8 cellular contexts compared by ENCODE assay signal in genomic region chr11:119320593-119321524, GRCh38. TPM values are rescaled to one million over a fixed set of nuclear protein-coding genes. Genes with fewer than 3 reads are reported as not detected.
DNase-seq lines count a peak whose midpoint lies in the region; ATAC-seq and TF ChIP-seq lines count a peak whose summit lies in the region.

No MANE protein-coding gene starts in this region.

- H3K4me1 Mint-ChIP-seq in Caco-2 (ENCODE audit: low read depth, unreplicated experiment): no peaks in the 10 kb centered on the region
- peaks cover 22% of the 10 kb centered on the region for H3K4me1 Mint-ChIP-seq in activated T-helper 17 cell treated with anti-CD3 and anti-CD28 coated beads, Interleukin-2, amount 50 U/mL, for 72 hours
- H3K4me1 Mint-ChIP-seq in nephron progenitor cell: peaks cover 61% of the 10 kb centered on the region

- CTCF ChIA-PET in Caco-2 (lab: Charles Lee): interaction anchor here (0.6 to 4.1 kb wide), 7 partner anchors 18 to 253 kb away, joined by 3 to 51 read pairs (median 7); partner anchors contain the start of genes CBL, USP2 and VPS11

- H3K27me3 ChIP-seq in Caco-2 (replicated peaks; ENCODE audit: control insufficient read depth, insufficient read depth, low read length): no peaks in the 10 kb centered on the region; the same call in 1 of the 2 replicates

- peak overlapping the region; percentile 25 for H3K27ac Mint-ChIP-seq in Caco-2 (ENCODE audit: unreplicated experiment)
- peak overlapping the region; percentile 88 for H3K27ac Mint-ChIP-seq in activated T-helper 17 cell treated with anti-CD3 and anti-CD28 coated beads, Interleukin-2, amount 50 U/mL, for 72 hours
- no peak overlapping the region for H3K27ac Mint-ChIP-seq in nephron progenitor cell

- POLR2A ChIA-PET in Caco-2 (lab: Charles Lee): no interaction called here

- H3K36me3 ChIP-seq in Caco-2 (ENCODE audit: control insufficient read depth, insufficient read depth, low read length): no peaks in the 10 kb centered on the region

- H3K4me3 ChIP-seq in Caco-2 (ENCODE audit: low read depth, low read length) (peak overlapping the region; percentile 39), fibroblast of villous mesenchyme (ENCODE audit: low read depth, low read length) (peak overlapping the region; percentile 51)

- no peaks in the 10 kb centered on the region for H3K27me3 Mint-ChIP-seq in Caco-2 (ENCODE audit: insufficient read depth, unreplicated experiment)
- no peaks in the 10 kb centered on the region for H3K27me3 Mint-ChIP-seq in activated T-helper 17 cell treated with anti-CD3 and anti-CD28 coated beads, Interleukin-2, amount 50 U/mL, for 72 hours
- H3K27me3 Mint-ChIP-seq in nephron progenitor cell (ENCODE audit: low read depth, poor library complexity): peaks cover 12% of the 10 kb centered on the region

- H3K36me3 Mint-ChIP-seq in Caco-2 (ENCODE audit: insufficient read depth, unreplicated experiment): peaks cover 5% of the 10 kb centered on the region
- H3K36me3 Mint-ChIP-seq in activated T-helper 17 cell treated with anti-CD3 and anti-CD28 coated beads, Interleukin-2, amount 50 U/mL, for 72 hours (ENCODE audit: low read depth): no peaks in the 10 kb centered on the region
- no peaks in the 10 kb centered on the region for H3K36me3 Mint-ChIP-seq in nephron progenitor cell (ENCODE audit: low read depth)

- intact Hi-C loops in Caco-2 (cut with micrococcal nuclease; ENCODE audit: unreplicated experiment): loop anchor here (1.0 to 2.0 kb wide), 5 partner anchors 13 to 154 kb away; partner anchors contain the start of genes RNF26 and USP2

- peak overlapping the region; percentile 74 for H3K4me3 Mint-ChIP-seq in Caco-2 (ENCODE audit: unreplicated experiment)
- peak overlapping the region; percentile 85 for H3K4me3 Mint-ChIP-seq in activated T-helper 17 cell treated with anti-CD3 and anti-CD28 coated beads, Interleukin-2, amount 50 U/mL, for 72 hours
- peak overlapping the region; percentile 73 for H3K4me3 Mint-ChIP-seq in nephron progenitor cell

- peak in 1 of 2 experiments; percentile 15 for TF ChIP-seq CTCF in Caco-2 (IDR thresholded peaks at IDR 0.05; ENCODE audit: insufficient read depth in 1 of 2, low read depth in 1 of 2, low read length in 1 of 2, severe bottlenecking in 1 of 2, unreplicated experiment in 1 of 2)
- TF ChIP-seq CTCF in GM20000 (IDR thresholded peaks at IDR 0.05; ENCODE audit: extremely low read depth, missing control alignments): no peak
- TF ChIP-seq CTCF in fibroblast of villous mesenchyme (IDR thresholded peaks at IDR 0.05; ENCODE audit: insufficient read depth, low read depth, low read length): no peak
- TF ChIP-seq CTCF in nephron progenitor cell (IDR thresholded peaks at IDR 0.05): no peak

- H3K4me1 ChIP-seq in Caco-2: peaks cover 27% of the 10 kb centered on the region

- H3K9me3 Mint-ChIP-seq in Caco-2 (ENCODE audit: unreplicated experiment) (no peaks in the 10 kb centered on the region), nephron progenitor cell (no peaks in the 10 kb centered on the region)
- H3K9me3 Mint-ChIP-seq in activated T-helper 17 cell treated with anti-CD3 and anti-CD28 coated beads, Interleukin-2, amount 50 U/mL, for 72 hours: no peaks in the 10 kb centered on the region

- BruUV-seq in Caco-2 (replicated peaks; lab: Mats Ljungman, UMichigan): no TSS peak

- ATAC-seq in activated T-helper 17 cell treated with anti-CD3 and anti-CD28 coated beads, Interleukin-2, amount 50 U/mL, for 72 hours (replicated peaks): peak; percentile 70

- DNase-seq in Caco-2 (peak; percentile 42 to 50), GM20000 (ENCODE audit: low spot score) (peak; percentile 88), KG1 (lab: John Stamatoyannopoulos, UW) (peak; percentile 66), fibroblast of villous mesenchyme (ENCODE audit: low read depth) (peak; percentile 76), nephron progenitor cell (peak; percentile 74), NCI-H1105 treated with DMSO at 0.1 percent for 48 hours (lab: John Stamatoyannopoulos, UW) (no peak), H4 (ENCODE audit: low spot score) (no peak)

- no peaks in the 10 kb centered on the region for H3K9me3 ChIP-seq in Caco-2

RNA-seq across cellular contexts. Expression of gene MCAM, which starts 3.9 kb away (rescaled TPM):
- total RNA-seq in Caco-2 (2022) (8.3 and 9.8 TPM in 2 replicates), fibroblast of villous mesenchyme (77.3 and 86.4 TPM in 2 replicates)
- total RNA-seq in activated T-helper 17 cell treated with anti-CD3 and anti-CD28 coated beads, Interleukin-2, amount 50 U/mL, for 72 hours: 10 to 100 TPM in 1 of 2 donors, 1 to 10 TPM in 1; 8.2 to 31.1 TPM
- total RNA-seq in H4 (2014; rRNA removed; shearing (Covaris generic)): 66.0 and 88.8 TPM in 2 replicates

RNA-seq across cellular contexts. Expression of gene RNF26, which starts 13.5 kb away (rescaled TPM):
- 85.8 and 92.7 TPM in 2 replicates for total RNA-seq in Caco-2 (2022)
- 10 to 100 TPM; 23.7 to 32.6 TPM for total RNA-seq in activated T-helper 17 cell treated with anti-CD3 and anti-CD28 coated beads, Interleukin-2, amount 50 U/mL, for 72 hours
- total RNA-seq in fibroblast of villous mesenchyme: 5.2 and 5.8 TPM in 2 replicates
- 4.1 and 6.8 TPM in 2 replicates for total RNA-seq in H4 (2014; rRNA removed; shearing (Covaris generic))

RNA-seq across cellular contexts. Expression of gene C1QTNF5, which starts 19.8 kb away (rescaled TPM):
- total RNA-seq in Caco-2 (2022) (0.56 and 1.2 TPM in 2 replicates), fibroblast of villous mesenchyme (6.5 and 13.5 TPM in 2 replicates)
- total RNA-seq in activated T-helper 17 cell treated with anti-CD3 and anti-CD28 coated beads, Interleukin-2, amount 50 U/mL, for 72 hours: not detected
- total RNA-seq in H4 (2014; rRNA removed; shearing (Covaris generic)): not detected in 2 replicates

RNA-seq across cellular contexts. Expression of gene MFRP, which starts 25.6 kb away (rescaled TPM):
- total RNA-seq in Caco-2 (2022): not detected in 2 replicates
- total RNA-seq in activated T-helper 17 cell treated with anti-CD3 and anti-CD28 coated beads, Interleukin-2, amount 50 U/mL, for 72 hours: not detected
- under 0.01 TPM in 1 of 2 replicates, not detected in the other for total RNA-seq in fibroblast of villous mesenchyme
- total RNA-seq in H4 (2014; rRNA removed; shearing (Covaris generic)): not detected in 2 replicates

Comparison
In these comparisons a context has a peak if more than half of its experiments do, and no peak if none do; other contexts are left out.
1. DNase-seq: peak in Caco-2 (2 of 2), GM20000 (single experiment), KG1 (single experiment), fibroblast of villous mesenchyme (single experiment) and nephron progenitor cell (single experiment); none in NCI-H1105 treated with DMSO at 0.1 percent for 48 hours (single experiment) and H4 (single experiment).
2. Peak in every context shown above with its lines, with median percentiles within 50 percentile points of each other: H3K4me3 Mint-ChIP-seq.